ENCODE assay signal across 8 cellular contexts in the genomic region with DNA sequence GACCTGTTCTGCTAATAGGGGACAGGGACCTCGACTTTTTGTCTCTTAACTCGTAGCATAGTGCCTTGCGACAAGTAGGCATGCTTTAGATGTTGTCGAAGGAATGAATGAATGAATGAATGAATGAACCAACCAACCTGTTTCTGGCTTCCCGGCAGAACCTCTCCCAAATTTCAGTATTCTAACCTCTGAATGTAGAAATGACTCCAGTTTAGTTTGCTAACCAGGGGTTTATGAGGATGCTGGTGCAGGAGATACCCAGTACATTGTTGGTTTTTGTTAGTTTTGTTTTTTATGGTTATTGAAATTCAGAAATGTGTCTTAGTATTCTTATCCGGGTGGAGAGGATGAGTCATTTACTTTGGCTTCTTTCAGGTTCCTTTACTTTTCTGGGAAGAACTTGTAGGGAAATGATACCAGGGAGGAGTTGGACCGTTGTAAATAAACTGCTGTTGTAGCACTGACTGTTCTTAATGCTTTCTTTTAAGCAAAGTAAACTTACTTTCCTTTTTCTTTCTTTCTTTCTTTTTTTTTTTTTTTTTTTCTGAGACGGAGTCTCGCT. TPM values are rescaled to one million over a fixed set of nuclear protein-coding genes. Genes with fewer than 3 reads are reported as not detected.
DNase-seq lines count a peak whose midpoint lies in the region; ATAC-seq, FAIRE-seq and TF ChIP-seq lines count a peak whose summit lies in the region.

No MANE protein-coding gene starts in this region.

- FAIRE-seq in frontal cortex (lab: Jason Lieb, UNC): no peak

- BruUV-seq in HCT116 (replicated peaks; lab: Mats Ljungman, UMichigan): no TSS peak

- no peak for TF ChIP-seq CTCF in HCT116 (IDR thresholded peaks at IDR 0.05 in 2 of 3, conservative IDR thresholded peaks at IDR 0.05 in 1 of 3; ENCODE audit: borderline replicate concordance in 1 of 3, insufficient read depth in 1 of 3, low read depth in 2 of 3, low read length in 2 of 3)
- no peak for TF ChIP-seq CTCF in WI38 (IDR thresholded peaks at IDR 0.05; ENCODE audit: low read depth, low read length)
- no peak for TF ChIP-seq CTCF in hepatocyte (IDR thresholded peaks at IDR 0.05; ENCODE audit: poor library complexity)

- H3K4me2 ChIP-seq in HCT116 (ENCODE audit: low read length) (peak overlapping the region; percentile 76), hepatocyte (peak overlapping the region; percentile 81)

- H3K36me3 ChIP-seq in HCT116 (ENCODE audit: control insufficient read depth in 1 of 2, insufficient read depth in 2 of 2, low read length in 2 of 2) (0 out of 4 replicates have a peak, but pooled peaks cover 0 to 2% of the 10 kb centered on the region in 2 experiments), hepatocyte (replicated peaks; ENCODE audit: insufficient read depth, low read depth) (no peaks in the 10 kb centered on the region)

- peaks cover 25% of the 10 kb centered on the region for H3K79me2 ChIP-seq in HCT116 (ENCODE audit: insufficient read depth, low read length)
- peaks cover 27% of the 10 kb centered on the region for H3K79me2 ChIP-seq in hepatocyte

- WGBS in hepatocyte (ENCODE audit: low lambda C conversion rate, missing lambda C conversion rate): 65% methylated on average over 9 of the region's 9 CpGs

- peaks cover 16% of the 10 kb centered on the region for H3K36me3 Mint-ChIP-seq in stimulated activated memory B cell treated with anti-CD40 and anti-IgM and Interleukin-4, amounts not matched to agents 10 μg/mL and 1 μg/mL and 100 μg/mL, for 72 hours

- TF ChIP-seq RAD21 in HCT116 (IDR thresholded peaks at IDR 0.05; ENCODE audit: low read depth): no peak

- H3K27me3 ChIP-seq in HCT116 (ENCODE audit: insufficient read depth, low read length): no peaks in the 10 kb centered on the region
- H3K27me3 ChIP-seq in hepatocyte: no peaks in the 10 kb centered on the region

- peak; percentile 4 for DNase-seq in HCT116 (ENCODE audit: low read depth, low spot score)
- no peak for DNase-seq in hepatocyte (ENCODE audit: low spot score)
- no peak for DNase-seq in superior temporal gyrus (ENCODE audit: extremely low spot score)
- DNase-seq in frontal cortex (ENCODE audit: low spot score in 2 of 2): no peak

- peak overlapping the region; percentile 85 to 89 for H3K4me3 ChIP-seq in HCT116 (replicated peaks in 1 of 2; ENCODE audit: low read depth in 1 of 2, low read length in 2 of 2)
- H3K4me3 ChIP-seq in WI38 (ENCODE audit: low read depth, low read length): peak overlapping the region; percentile 82
- H3K4me3 ChIP-seq in hepatocyte: peak overlapping the region; percentile 70

- POLR2A ChIA-PET in HCT116 (lab: Charles Lee): no interaction called here

- H3K27ac Mint-ChIP-seq in stimulated activated memory B cell treated with anti-CD40 and anti-IgM and Interleukin-4, amounts not matched to agents 10 μg/mL and 1 μg/mL and 100 μg/mL, for 72 hours: peak overlapping the region; percentile 70

- peak overlapping the region; percentile 75 for H3K9ac ChIP-seq in HCT116 (ENCODE audit: low read length)

- H3K4me1 ChIP-seq in HCT116 (ENCODE audit: control insufficient read depth in 1 of 2, insufficient read depth in 2 of 2, low read length in 2 of 2): peaks cover 6 to 21% of the 10 kb centered on the region in 2 experiments; a peak in 3 of 4 replicates
- no peaks in the 10 kb centered on the region for H3K4me1 ChIP-seq in hepatocyte (ENCODE audit: insufficient read depth)

- intact Hi-C loops in HCT116 (cut with micrococcal nuclease): no loop called here

- peak overlapping the region; percentile 99 for H3K4me3 Mint-ChIP-seq in stimulated activated memory B cell treated with anti-CD40 and anti-IgM and Interleukin-4, amounts not matched to agents 10 μg/mL and 1 μg/mL and 100 μg/mL, for 72 hours

- RAD21 ChIA-PET in HCT116 (lab: Charles Lee; ENCODE audit: low non-redundant PET in 1 of 2, low total read pairs in 2 of 2, uncharacterized antibody in 2 of 2, unreplicated experiment in 2 of 2): no interaction called here

- peak overlapping the region; percentile 39 for H2AFZ ChIP-seq in HCT116 (ENCODE audit: low read depth, low read length, poor library complexity, severe bottlenecking)
- peak overlapping the region; percentile 60 for H2AFZ ChIP-seq in hepatocyte

- H3K9me2 ChIP-seq in HCT116 (ENCODE audit: insufficient read depth) (no peaks in the 10 kb centered on the region), hepatocyte (replicated peaks; ENCODE audit: insufficient read depth) (no peaks in the 10 kb centered on the region)

- H3K9me3 Mint-ChIP-seq in stimulated activated memory B cell treated with anti-CD40 and anti-IgM and Interleukin-4, amounts not matched to agents 10 μg/mL and 1 μg/mL and 100 μg/mL, for 72 hours: no peaks in the 10 kb centered on the region

- H3K27ac ChIP-seq in HCT116 (ENCODE audit: low read depth, low read length): peak overlapping the region; percentile 44
- peak overlapping the region; percentile 78 for H3K27ac ChIP-seq in hepatocyte

- H3K9me3 ChIP-seq in HCT116 (ENCODE audit: control insufficient read depth in 1 of 2, insufficient read depth in 1 of 2, low read depth in 1 of 2, low read length in 2 of 2) (no peaks in the 10 kb centered on the region), hepatocyte (ENCODE audit: low read depth) (no peaks in the 10 kb centered on the region)

- peaks cover 17% of the 10 kb centered on the region for H3K4me1 Mint-ChIP-seq in stimulated activated memory B cell treated with anti-CD40 and anti-IgM and Interleukin-4, amounts not matched to agents 10 μg/mL and 1 μg/mL and 100 μg/mL, for 72 hours

- H4K20me1 ChIP-seq in HCT116 (ENCODE audit: insufficient read depth): no peaks in the 10 kb centered on the region
- peaks cover 2% of the 10 kb centered on the region for H4K20me1 ChIP-seq in hepatocyte (ENCODE audit: insufficient read depth, poor library complexity, severe bottlenecking)

- peak; percentile 35 for ATAC-seq in HCT116
- ATAC-seq in stimulated activated memory B cell treated with anti-CD40 and anti-IgM and Interleukin-4, amounts not matched to agents 10 μg/mL and 1 μg/mL and 100 μg/mL, for 72 hours: no peak
- ATAC-seq in GM18498 (IDR thresholded peaks at IDR 0.05; ENCODE audit: unreplicated experiment): no peak
- ATAC-seq in HG02938 (IDR thresholded peaks at IDR 0.05; ENCODE audit: unreplicated experiment): no peak

- peaks cover 21% of the 10 kb centered on the region for H3K27me3 Mint-ChIP-seq in stimulated activated memory B cell treated with anti-CD40 and anti-IgM and Interleukin-4, amounts not matched to agents 10 μg/mL and 1 μg/mL and 100 μg/mL, for 72 hours

- CTCF ChIA-PET in HCT116 (lab: Charles Lee): interaction anchor here (0.7 kb wide), 1 partner anchor 25 kb away, joined by 4 read pairs; no protein-coding TSS in a partner anchor

- TF ChIP-seq POLR2A in HCT116 (IDR thresholded peaks at IDR 0.05; ENCODE audit: borderline replicate concordance, extremely low read depth, insufficient read depth, insufficient read length): no peak

TF ChIP-seq in HCT116, 20 proteins besides CTCF, POLR2A, EP300 and RAD21:
- TF ChIP-seq, protein P1, sequence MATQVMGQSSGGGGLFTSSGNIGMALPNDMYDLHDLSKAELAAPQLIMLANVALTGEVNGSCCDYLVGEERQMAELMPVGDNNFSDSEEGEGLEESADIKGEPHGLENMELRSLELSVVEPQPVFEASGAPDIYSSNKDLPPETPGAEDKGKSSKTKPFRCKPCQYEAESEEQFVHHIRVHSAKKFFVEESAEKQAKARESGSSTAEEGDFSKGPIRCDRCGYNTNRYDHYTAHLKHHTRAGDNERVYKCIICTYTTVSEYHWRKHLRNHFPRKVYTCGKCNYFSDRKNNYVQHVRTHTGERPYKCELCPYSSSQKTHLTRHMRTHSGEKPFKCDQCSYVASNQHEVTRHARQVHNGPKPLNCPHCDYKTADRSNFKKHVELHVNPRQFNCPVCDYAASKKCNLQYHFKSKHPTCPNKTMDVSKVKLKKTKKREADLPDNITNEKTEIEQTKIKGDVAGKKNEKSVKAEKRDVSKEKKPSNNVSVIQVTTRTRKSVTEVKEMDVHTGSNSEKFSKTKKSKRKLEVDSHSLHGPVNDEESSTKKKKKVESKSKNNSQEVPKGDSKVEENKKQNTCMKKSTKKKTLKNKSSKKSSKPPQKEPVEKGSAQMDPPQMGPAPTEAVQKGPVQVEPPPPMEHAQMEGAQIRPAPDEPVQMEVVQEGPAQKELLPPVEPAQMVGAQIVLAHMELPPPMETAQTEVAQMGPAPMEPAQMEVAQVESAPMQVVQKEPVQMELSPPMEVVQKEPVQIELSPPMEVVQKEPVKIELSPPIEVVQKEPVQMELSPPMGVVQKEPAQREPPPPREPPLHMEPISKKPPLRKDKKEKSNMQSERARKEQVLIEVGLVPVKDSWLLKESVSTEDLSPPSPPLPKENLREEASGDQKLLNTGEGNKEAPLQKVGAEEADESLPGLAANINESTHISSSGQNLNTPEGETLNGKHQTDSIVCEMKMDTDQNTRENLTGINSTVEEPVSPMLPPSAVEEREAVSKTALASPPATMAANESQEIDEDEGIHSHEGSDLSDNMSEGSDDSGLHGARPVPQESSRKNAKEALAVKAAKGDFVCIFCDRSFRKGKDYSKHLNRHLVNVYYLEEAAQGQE (IDR thresholded peaks at IDR 0.05; ENCODE audit: low read depth): no peak
- no peak for TF ChIP-seq TCF7L2 (IDR thresholded peaks at IDR 0.05; ENCODE audit: borderline replicate concordance, extremely low read depth, insufficient read depth, insufficient read length)
- TF ChIP-seq, protein P2, sequence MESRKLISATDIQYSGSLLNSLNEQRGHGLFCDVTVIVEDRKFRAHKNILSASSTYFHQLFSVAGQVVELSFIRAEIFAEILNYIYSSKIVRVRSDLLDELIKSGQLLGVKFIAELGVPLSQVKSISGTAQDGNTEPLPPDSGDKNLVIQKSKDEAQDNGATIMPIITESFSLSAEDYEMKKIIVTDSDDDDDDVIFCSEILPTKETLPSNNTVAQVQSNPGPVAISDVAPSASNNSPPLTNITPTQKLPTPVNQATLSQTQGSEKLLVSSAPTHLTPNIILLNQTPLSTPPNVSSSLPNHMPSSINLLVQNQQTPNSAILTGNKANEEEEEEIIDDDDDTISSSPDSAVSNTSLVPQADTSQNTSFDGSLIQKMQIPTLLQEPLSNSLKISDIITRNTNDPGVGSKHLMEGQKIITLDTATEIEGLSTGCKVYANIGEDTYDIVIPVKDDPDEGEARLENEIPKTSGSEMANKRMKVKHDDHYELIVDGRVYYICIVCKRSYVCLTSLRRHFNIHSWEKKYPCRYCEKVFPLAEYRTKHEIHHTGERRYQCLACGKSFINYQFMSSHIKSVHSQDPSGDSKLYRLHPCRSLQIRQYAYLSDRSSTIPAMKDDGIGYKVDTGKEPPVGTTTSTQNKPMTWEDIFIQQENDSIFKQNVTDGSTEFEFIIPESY (IDR thresholded peaks at IDR 0.05; ENCODE audit: extremely low read depth, insufficient replicate concordance, low read length): no peak

RNA-seq across cellular contexts. Expression of gene EHHADH, which starts 29.6 kb away (rescaled TPM):
- total RNA-seq in HCT116 (2021; ENCODE audit: unreplicated experiment): 10.7 TPM
- polyA plus RNA-seq in HCT116 (2012): 3.0 and 4.4 TPM in 2 replicates
- 22.0 and 43.8 TPM in 2 replicates for total RNA-seq in hepatocyte
- polyA plus RNA-seq in hepatocyte: 9.7 and 14.3 TPM in 2 replicates
- 1.2 TPM for total RNA-seq in frontal cortex
